1 cellular context compared by ENCODE assay signal in genomic region chr11:76444384-76445121, GRCh38.
TF ChIP-seq lines count a peak whose summit lies in the region.

Gene EMSY, plus strand, starts transcription at chr11:76445018. Its CDS starts 1,921 bp downstream, at chr11:76446939.

TF ChIP-seq in HepG2, 621 proteins besides CTCF, POLR2A, EP300 and RAD21 (continued from another document and continues in another):
- TF ChIP-seq ZNF407 (CRISPR knock-in tag; IDR thresholded peaks at IDR 0.05; ENCODE audit: not compliant biosample characterization) = no peak
- TF ChIP-seq ZC3H4 (CRISPR knock-in tag; IDR thresholded peaks at IDR 0.05; ENCODE audit: borderline replicate concordance) = no peak
- no peak; the same call in 1 of the 2 replicates for TF ChIP-seq MNT (IDR thresholded peaks at IDR 0.05)
- 0 out of 2 replicates have a peak, but pooled peaks have one; percentile 66 for TF ChIP-seq ZNF230 (CRISPR knock-in tag; IDR thresholded peaks at IDR 0.05)
- 0 out of 2 replicates have a peak, but pooled peaks have one; percentile 31 for TF ChIP-seq ZBTB4 (CRISPR knock-in tag; IDR thresholded peaks at IDR 0.05; ENCODE audit: borderline replicate concordance)
- no peak for TF ChIP-seq PAWR (CRISPR knock-in tag; IDR thresholded peaks at IDR 0.05; ENCODE audit: borderline replicate concordance)
- no peak for TF ChIP-seq CSRNP2 (CRISPR knock-in tag; conservative IDR thresholded peaks at IDR 0.05; ENCODE audit: low read depth)
- TF ChIP-seq TGIF2 (CRISPR knock-in tag; IDR thresholded peaks at IDR 0.05) = peak; percentile 68
- no peak for TF ChIP-seq EED (CRISPR knock-in tag; IDR thresholded peaks at IDR 0.05)
- TF ChIP-seq PHF5A (CRISPR knock-in tag; IDR thresholded peaks at IDR 0.05; ENCODE audit: low read depth, unreplicated experiment) = no peak
- no peak; the same call in 1 of the 2 replicates for TF ChIP-seq MEIS2 (CRISPR knock-in tag; IDR thresholded peaks at IDR 0.05)
- no peak for TF ChIP-seq NCOA5 (CRISPR knock-in tag; IDR thresholded peaks at IDR 0.05)
- peak; percentile 61; the same call in 1 of the 2 replicates for TF ChIP-seq ERF (CRISPR knock-in tag; IDR thresholded peaks at IDR 0.05)
- TF ChIP-seq SIN3B (IDR thresholded peaks at IDR 0.05; ENCODE audit: low read length) = no peak; the same call in 1 of the 2 replicates
- no peak; the same call in 1 of the 2 replicates for TF ChIP-seq ZNF788 (CRISPR knock-in tag; IDR thresholded peaks at IDR 0.05; ENCODE audit: borderline replicate concordance)
- peak; percentile 78 for TF ChIP-seq NFRKB (IDR thresholded peaks at IDR 0.05)
- no peak for TF ChIP-seq KLF9 (CRISPR knock-in tag; IDR thresholded peaks at IDR 0.05; ENCODE audit: low read depth)
- TF ChIP-seq ZNF800 (CRISPR knock-in tag; IDR thresholded peaks at IDR 0.05) = no peak
- peak; percentile 86 for TF ChIP-seq ZNF614 (CRISPR knock-in tag; IDR thresholded peaks at IDR 0.05; ENCODE audit: borderline replicate concordance)
- TF ChIP-seq ZNF232 (CRISPR knock-in tag; IDR thresholded peaks at IDR 0.05; ENCODE audit: borderline replicate concordance) = no peak
- TF ChIP-seq CBX5 (CRISPR knock-in tag; IDR thresholded peaks at IDR 0.05; ENCODE audit: borderline replicate concordance) = 0 out of 2 replicates have a peak, but pooled peaks have one; percentile 70
- no peak for TF ChIP-seq SKIL (CRISPR knock-in tag; IDR thresholded peaks at IDR 0.05; ENCODE audit: borderline replicate concordance)
- peak; percentile 67 for TF ChIP-seq ELF1 (CRISPR knock-in tag; IDR thresholded peaks at IDR 0.05)
- TF ChIP-seq ZNF496 (CRISPR knock-in tag; IDR thresholded peaks at IDR 0.05; ENCODE audit: insufficient replicate concordance) = no peak
- no peak for TF ChIP-seq TCF12 (IDR thresholded peaks at IDR 0.05)
- TF ChIP-seq TCF12 (CRISPR knock-in tag; IDR thresholded peaks at IDR 0.05) = no peak
- TF ChIP-seq RBM39 (IDR thresholded peaks at IDR 0.05; ENCODE audit: low read depth, low read length, poor library complexity, severe bottlenecking) = no peak
- no peak for TF ChIP-seq TERF1 (CRISPR knock-in tag; IDR thresholded peaks at IDR 0.05)
- no peak for TF ChIP-seq ZNF747 (CRISPR knock-in tag; IDR thresholded peaks at IDR 0.05; ENCODE audit: borderline replicate concordance)
- no peak for TF ChIP-seq SMAD9 (CRISPR knock-in tag; IDR thresholded peaks at IDR 0.05)
